Comparison of ENCODE assay signal across 28 cellular contexts in genomic region chr16:14051110-14051729, GRCh38. TPM values are rescaled to one million over a fixed set of nuclear protein-coding genes. Genes with fewer than 3 reads are reported as not detected.
A peak's percentile ranks its signal among the peaks of the same experiment; 100 is the strongest.
DNase-seq lines count a peak whose midpoint lies in the region; ATAC-seq, FAIRE-seq and TF ChIP-seq lines count a peak whose summit lies in the region.
"Had no signal": no experiment of that assay in that cellular context is flagged by ENCODE, and none has a peak within 500 bp of the region (broad histone marks: within the 10 kb centered on the region; RNA-seq: fewer than 3 reads in every experiment).

No MANE protein-coding gene starts in this region.

- H3K4me3 Mint-ChIP-seq in activated T-cell treated with anti-CD3 and anti-CD28 coated beads, Interleukin-2, amount 50 U/mL, for 72 hours = no peak overlapping the region
- H3K4me3 Mint-ChIP-seq: activated CD8-positive, alpha-beta T cell treated with anti-CD3 and anti-CD28 coated beads for 36 hours; activated naive CD4-positive, alpha-beta T cell treated with anti-CD3 and anti-CD28 coated beads, Interleukin-2, amount 50 U/mL, for 24 hours; activated T-helper 17 cell treated with anti-CD3 and anti-CD28 coated beads, Interleukin-2, amount 50 U/mL, for 72 hours; immature natural killer cell; memory B cell; neural crest cell; stimulated activated naive CD8-positive, alpha-beta T cell treated with anti-CD3 and anti-CD28 coated beads, Interleukin-15, Interleukin-2, amounts not matched to agents 100 ng/mL and 50 ng/mL, for 24 hours had no signal

- CTCF ChIA-PET in HEK293T (lab: Yijun Ruan, JAX) = no interaction called here

- peaks cover 2 to 3% of the 10 kb centered on the region in 2 donors for H3K9me3 Mint-ChIP-seq in activated T-cell treated with anti-CD3 and anti-CD28 coated beads, Interleukin-2, amount 50 U/mL, for 72 hours
- H3K9me3 Mint-ChIP-seq: activated CD8-positive, alpha-beta T cell treated with anti-CD3 and anti-CD28 coated beads for 36 hours; activated naive CD4-positive, alpha-beta T cell treated with anti-CD3 and anti-CD28 coated beads, Interleukin-2, amount 50 U/mL, for 24 hours; immature natural killer cell; stimulated activated naive CD8-positive, alpha-beta T cell treated with anti-CD3 and anti-CD28 coated beads, Interleukin-15, Interleukin-2, amounts not matched to agents 100 ng/mL and 50 ng/mL, for 24 hours had no signal

- intact Hi-C loops in uterus (cut with DNase I; ENCODE audit: low total_unique reads) = no loop called here

- POLR2A ChIA-PET in HEK293T (lab: Yijun Ruan, JAX) = no interaction called here

- FAIRE-seq in urothelium cell line (lab: Jason Lieb, UNC) = peak; percentile 91
- FAIRE-seq: G401.6 had no signal

- peaks cover 0 to 2% of the 10 kb centered on the region in 2 donors for H3K36me3 Mint-ChIP-seq in activated T-cell treated with anti-CD3 and anti-CD28 coated beads, Interleukin-2, amount 50 U/mL, for 72 hours (ENCODE audit: insufficient read depth in 2 of 2)
- H3K36me3 Mint-ChIP-seq: activated naive CD4-positive, alpha-beta T cell treated with anti-CD3 and anti-CD28 coated beads, Interleukin-2, amount 50 U/mL, for 24 hours; immature natural killer cell; memory B cell had no signal

- H3K4me1 Mint-ChIP-seq in activated T-cell treated with anti-CD3 and anti-CD28 coated beads, Interleukin-2, amount 50 U/mL, for 72 hours (ENCODE audit: low read depth) = no peaks in the 10 kb centered on the region
- H3K4me1 Mint-ChIP-seq: activated naive CD4-positive, alpha-beta T cell treated with anti-CD3 and anti-CD28 coated beads, Interleukin-2, amount 50 U/mL, for 24 hours; activated T-helper 17 cell treated with anti-CD3 and anti-CD28 coated beads, Interleukin-2, amount 50 U/mL, for 72 hours; immature natural killer cell; memory B cell; neural crest cell had no signal

- H3K9me3 ChIP-seq in SJSA1 (replicated peaks) = no peaks in the 10 kb centered on the region
- no peaks in the 10 kb centered on the region for H3K9me3 ChIP-seq in iPS-18a (ENCODE audit: control insufficient read depth, low read depth, low read length)
- H3K9me3 ChIP-seq in uterus = no peaks in the 10 kb centered on the region
- H3K9me3 ChIP-seq: gastrocnemius medialis, ovary, testis had no signal

- no peak overlapping the region for H3K27ac Mint-ChIP-seq in activated T-cell treated with anti-CD3 and anti-CD28 coated beads, Interleukin-2, amount 50 U/mL, for 72 hours
- H3K27ac Mint-ChIP-seq: activated CD8-positive, alpha-beta T cell treated with anti-CD3 and anti-CD28 coated beads for 36 hours; activated naive CD4-positive, alpha-beta T cell treated with anti-CD3 and anti-CD28 coated beads, Interleukin-2, amount 50 U/mL, for 24 hours; activated T-helper 17 cell treated with anti-CD3 and anti-CD28 coated beads, Interleukin-2, amount 50 U/mL, for 72 hours; immature natural killer cell; memory B cell; stimulated activated naive CD8-positive, alpha-beta T cell treated with anti-CD3 and anti-CD28 coated beads, Interleukin-15, Interleukin-2, amounts not matched to agents 100 ng/mL and 50 ng/mL, for 24 hours had no signal

- TF ChIP-seq CTCF in uterus (IDR thresholded peaks at IDR 0.05) = no peak

- peak overlapping the region; percentile 13; the same call in 1 of the 2 replicates for H3K27ac ChIP-seq in SJSA1
- H3K27ac ChIP-seq in iPS-18a (ENCODE audit: low read length) = peak overlapping the region; percentile 14
- H3K27ac ChIP-seq in uterus = peak overlapping the region in 1 of 2 donors; percentile 10
- H3K27ac ChIP-seq: brain microvascular endothelial cell, GM23248, HL-60 had no signal

- ATAC-seq in activated T-cell treated with anti-CD3 and anti-CD28 coated beads, Interleukin-2, amount 50 U/mL, for 72 hours (replicated peaks in 1 of 2) = no peak
- ATAC-seq: activated CD8-positive, alpha-beta T cell treated with anti-CD3 and anti-CD28 coated beads for 36 hours; activated T-helper 17 cell treated with anti-CD3 and anti-CD28 coated beads, Interleukin-2, amount 50 U/mL, for 72 hours; gastrocnemius medialis had no signal

- no peaks in the 10 kb centered on the region for H3K27me3 Mint-ChIP-seq in activated T-cell treated with anti-CD3 and anti-CD28 coated beads, Interleukin-2, amount 50 U/mL, for 72 hours (ENCODE audit: low read depth)
- H3K27me3 Mint-ChIP-seq: activated naive CD4-positive, alpha-beta T cell treated with anti-CD3 and anti-CD28 coated beads, Interleukin-2, amount 50 U/mL, for 24 hours; memory B cell had no signal

- H3K4me1 ChIP-seq in SJSA1 (replicated peaks) = peaks cover 13% of the 10 kb centered on the region
- peaks cover 20% of the 10 kb centered on the region for H3K4me1 ChIP-seq in iPS-18a (ENCODE audit: control insufficient read depth, low read depth, low read length)
- no peaks in the 10 kb centered on the region for H3K4me1 ChIP-seq in uterus

- DNase-seq in HEK293T (ENCODE audit: extremely low spot score) (no peak), SJSA1 (ENCODE audit: low read depth in 1 of 2, low spot score in 2 of 2) (no peak), urothelium cell line (ENCODE audit: low spot score) (no peak), D341Med (ENCODE audit: low spot score) (no peak), uterus (no peak)
- DNase-seq in activated T-cell treated with anti-CD3 and anti-CD28 coated beads, Interleukin-2, amount 50 U/mL, for 72 hours = no peak
- DNase-seq: activated CD8-positive, alpha-beta memory T cell treated with anti-CD3 and anti-CD28 coated beads, Interleukin-2, amount 50 U/mL, for 48 hours; activated CD8-positive, alpha-beta T cell treated with anti-CD3 and anti-CD28 coated beads for 36 hours; amniotic stem cell; brain microvascular endothelial cell; C1 segment of cervical spinal cord; gastrocnemius medialis; GM23248; immature natural killer cell; left colon; NCI-H446; NCI-H774; ovary; stimulated activated CD8-positive, alpha-beta memory T cell treated with anti-CD3 and anti-CD28 coated beads, Interleukin-4, amount 100 ng/mL, for 48 hours; testis had no signal

- H3K27me3 ChIP-seq in SJSA1 (replicated peaks) (no peaks in the 10 kb centered on the region), iPS-18a (ENCODE audit: control insufficient read depth, insufficient read depth, low read length) (no peaks in the 10 kb centered on the region), uterus (no peaks in the 10 kb centered on the region)
- H3K27me3 ChIP-seq: brain microvascular endothelial cell, gastrocnemius medialis, ovary, testis had no signal

- no peak overlapping the region for H3K9ac ChIP-seq in iPS-18a (ENCODE audit: low read length)
- H3K9ac ChIP-seq: GM23248 had no signal

- H3K36me3 ChIP-seq in SJSA1 (no peaks in the 10 kb centered on the region), iPS-18a (ENCODE audit: control insufficient read depth, low read depth, low read length) (no peaks in the 10 kb centered on the region), uterus (no peaks in the 10 kb centered on the region)
- H3K36me3 ChIP-seq: brain microvascular endothelial cell, gastrocnemius medialis, ovary had no signal

- no peak overlapping the region for H3K4me3 ChIP-seq in SJSA1
- no peak overlapping the region for H3K4me3 ChIP-seq in iPS-18a (ENCODE audit: low read length)
- H3K4me3 ChIP-seq in uterus = no peak overlapping the region
- H3K4me3 ChIP-seq: gastrocnemius medialis, GM23248, ovary, testis had no signal

- TF ChIP-seq POLR2A in uterus (IDR thresholded peaks at IDR 0.05) = no peak

TF ChIP-seq in HEK293T, 16 proteins besides CTCF, POLR2A, EP300 and RAD21:
- TF ChIP-seq L3MBTL2 (conservative IDR thresholded peaks at IDR 0.05) (0 out of 2 replicates have a peak, but pooled peaks have one; percentile 13), BHLHE40 (IDR thresholded peaks at IDR 0.05; ENCODE audit: borderline replicate concordance) (no peak)
TF ChIP-seq in HEK293T: peak in this region for 1.

RNA-seq across cellular contexts. Expression of gene MRTFB, which starts 19.9 kb away (rescaled TPM):
- 7.0 and 12.1 TPM in 2 replicates for total RNA-seq in SJSA1 (2014; rRNA removed; shearing (Covaris generic))
- total RNA-seq in activated T-cell treated with anti-CD3 and anti-CD28 coated beads, Interleukin-2, amount 50 U/mL, for 72 hours = 10 to 100 TPM; 22.5 to 27.1 TPM
- total RNA-seq in uterus = 100 to 1,000 TPM in 1 of 4 donors, 10 to 100 TPM in 3; 49.8 to 178 (median 75.1) TPM
